In genomic region chr1:207811920-207812720, GRCh38 we compare ENCODE assay signal across 8 cellular contexts.
DNase-seq lines count a peak whose midpoint lies in the region; ATAC-seq, FAIRE-seq and TF ChIP-seq lines count a peak whose summit lies in the region.

No MANE protein-coding gene starts in this region.

- H3K9me3 ChIP-seq in SK-N-SH, result no peaks in the 10 kb centered on the region

- no peaks in the 10 kb centered on the region for H3K9me2 ChIP-seq in SK-N-SH

- H3K4me3 ChIP-seq in SK-N-SH (ENCODE audit: low read depth in 2 of 2, low read length in 1 of 2) (no peak overlapping the region), fibroblast of mammary gland (ENCODE audit: control insufficient read depth, low read depth, low read length) (no peak overlapping the region)

- no peak for TF ChIP-seq EP300 in SK-N-SH (IDR thresholded peaks at IDR 0.05; ENCODE audit: borderline replicate concordance in 1 of 2, low read depth in 1 of 2, low read length in 1 of 2)

- H2AFZ ChIP-seq in SK-N-SH (ENCODE audit: low read depth), result no peak overlapping the region

- WGBS in SK-N-SH (ENCODE audit: low lambda C conversion rate), result 97% methylated on average over 13 of the region's 16 CpGs

- H3K4me1 Mint-ChIP-seq in activated CD4-positive, alpha-beta T cell treated with anti-CD3 and anti-CD28 coated beads for 36 hours, result peaks cover 70% of the 10 kb centered on the region

- no peak overlapping the region for H3K4me2 ChIP-seq in SK-N-SH

- no peak for FAIRE-seq in urothelium cell line (lab: Jason Lieb, UNC)

- H3F3A ChIP-seq in SK-N-SH (replicated peaks; ENCODE audit: insufficient read depth), result no peaks in the 10 kb centered on the region

- TF ChIP-seq CTCF in SK-N-SH (IDR thresholded peaks at IDR 0.05) (peak; percentile 33; the same call in 1 of the 2 replicates), fibroblast of mammary gland (conservative IDR thresholded peaks at IDR 0.05; ENCODE audit: control insufficient read depth, insufficient read depth, low read depth, low read length) (peak; percentile 52)

- H3K27me3 ChIP-seq in SK-N-SH (ENCODE audit: insufficient read depth), result no peaks in the 10 kb centered on the region

- no peak overlapping the region for H3K9ac ChIP-seq in SK-N-SH

- no peak overlapping the region for H3K27ac ChIP-seq in SK-N-SH (ENCODE audit: low read depth in 2 of 2, low read length in 1 of 2)

- CTCF ChIA-PET in activated CD4-positive, alpha-beta T cell treated with anti-CD3 and anti-CD28 coated beads for 36 hours (lab: Charles Lee), result interaction anchor here (0.6 to 4.0 kb wide), 10 partner anchors 11 to 879 kb away, joined by 3 to 25 read pairs (median 6); no protein-coding TSS in a partner anchor
- CTCF ChIA-PET in SK-N-SH (lab: Yijun Ruan, JAX), result interaction anchor here (0.6 to 2.7 kb wide), 10 partner anchors 9 to 152 kb away, joined by 3 to 19 read pairs (median 4); no protein-coding TSS in a partner anchor

- no peak for DNase-seq in activated CD4-positive, alpha-beta T cell treated with anti-CD3 and anti-CD28 coated beads for 36 hours
- DNase-seq in activated CD4-positive, alpha-beta T cell treated with anti-CD3 and anti-CD28 coated beads, Interleukin-2, amount 50 U/mL, for 1 hour, result no peak
- peak; percentile 70 for DNase-seq in SK-N-SH
- peak; percentile 57 for DNase-seq in fibroblast of mammary gland (ENCODE audit: low read depth)
- peak; percentile 51 for DNase-seq in occipital lobe (lab: John Stamatoyannopoulos, UW)
- no peak for DNase-seq in urothelium cell line (ENCODE audit: low spot score)
- no peak for DNase-seq in central memory CD4-positive, alpha-beta T cell
- no peak for DNase-seq in LoVo (ENCODE audit: low spot score)

- no peaks in the 10 kb centered on the region; a peak in 1 of 4 replicates for H3K4me1 ChIP-seq in SK-N-SH (ENCODE audit: control insufficient read depth in 1 of 2, insufficient read depth in 2 of 2, low read depth in 1 of 2, low read length in 1 of 2)

- peaks cover 63% of the 10 kb centered on the region for H3K36me3 Mint-ChIP-seq in activated CD4-positive, alpha-beta T cell treated with anti-CD3 and anti-CD28 coated beads for 36 hours (ENCODE audit: low read depth)

- POLR2A ChIA-PET in activated CD4-positive, alpha-beta T cell treated with anti-CD3 and anti-CD28 coated beads for 36 hours (lab: Charles Lee), result interaction anchor here (1.3 kb wide), 1 partner anchor 10 kb away, joined by 3 read pairs; no protein-coding TSS in a partner anchor
- POLR2A ChIA-PET in SK-N-SH (lab: Yijun Ruan, JAX), result interaction anchor here (1.5 kb wide), 1 partner anchor 151 kb away, joined by 3 read pairs; no protein-coding TSS in a partner anchor

- peak overlapping the region; percentile 81 for H3K27ac Mint-ChIP-seq in activated CD4-positive, alpha-beta T cell treated with anti-CD3 and anti-CD28 coated beads for 36 hours

- no peak for ATAC-seq in activated CD4-positive, alpha-beta T cell treated with anti-CD3 and anti-CD28 coated beads for 36 hours

- no peaks in the 10 kb centered on the region for H3K9me3 Mint-ChIP-seq in activated CD4-positive, alpha-beta T cell treated with anti-CD3 and anti-CD28 coated beads for 36 hours (ENCODE audit: low read depth)

- no peaks in the 10 kb centered on the region for H4K20me1 ChIP-seq in SK-N-SH (ENCODE audit: insufficient read depth)

- H3K79me2 ChIP-seq in SK-N-SH (ENCODE audit: insufficient read depth), result no peaks in the 10 kb centered on the region

- TF ChIP-seq RAD21 in SK-N-SH (IDR thresholded peaks at IDR 0.05; ENCODE audit: low read length), result peak; percentile 39

- H3K4me3 Mint-ChIP-seq in activated CD4-positive, alpha-beta T cell treated with anti-CD3 and anti-CD28 coated beads for 36 hours, result no peak overlapping the region

- intact Hi-C loops in activated CD4-positive, alpha-beta T cell treated with anti-CD3 and anti-CD28 coated beads for 36 hours (cut with DNase I, micrococcal nuclease), result no loop called here

- peaks cover 0 to 20% of the 10 kb centered on the region in 2 experiments for H3K36me3 ChIP-seq in SK-N-SH (replicated peaks in 1 of 2; ENCODE audit: control insufficient read depth in 1 of 2, insufficient read depth in 2 of 2, low read length in 1 of 2)

- no peaks in the 10 kb centered on the region for H3K27me3 Mint-ChIP-seq in activated CD4-positive, alpha-beta T cell treated with anti-CD3 and anti-CD28 coated beads for 36 hours

TF ChIP-seq in SK-N-SH, 30 proteins besides CTCF, POLR2A, EP300 and RAD21:
- TF ChIP-seq ELF1 (IDR thresholded peaks at IDR 0.05) (no peak), ZBTB33 (IDR thresholded peaks at IDR 0.05; ENCODE audit: borderline replicate concordance, low read depth) (no peak), NFIC (IDR thresholded peaks at IDR 0.05; ENCODE audit: borderline replicate concordance) (no peak), POLR2AphosphoS5 (IDR thresholded peaks at IDR 0.05; ENCODE audit: low read depth, low read length) (no peak), EZH2phosphoT487 (IDR thresholded peaks at IDR 0.05; ENCODE audit: borderline replicate concordance, low read depth) (no peak), USF1 (IDR thresholded peaks at IDR 0.05; ENCODE audit: borderline replicate concordance, low read depth) (no peak), RCOR1 (IDR thresholded peaks at IDR 0.05; ENCODE audit: low read length) (no peak), SMC3 (IDR thresholded peaks at IDR 0.05; ENCODE audit: low read depth, low read length) (no peak)
- TF ChIP-seq, protein P1, sequence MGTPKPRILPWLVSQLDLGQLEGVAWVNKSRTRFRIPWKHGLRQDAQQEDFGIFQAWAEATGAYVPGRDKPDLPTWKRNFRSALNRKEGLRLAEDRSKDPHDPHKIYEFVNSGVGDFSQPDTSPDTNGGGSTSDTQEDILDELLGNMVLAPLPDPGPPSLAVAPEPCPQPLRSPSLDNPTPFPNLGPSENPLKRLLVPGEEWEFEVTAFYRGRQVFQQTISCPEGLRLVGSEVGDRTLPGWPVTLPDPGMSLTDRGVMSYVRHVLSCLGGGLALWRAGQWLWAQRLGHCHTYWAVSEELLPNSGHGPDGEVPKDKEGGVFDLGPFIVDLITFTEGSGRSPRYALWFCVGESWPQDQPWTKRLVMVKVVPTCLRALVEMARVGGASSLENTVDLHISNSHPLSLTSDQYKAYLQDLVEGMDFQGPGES (IDR thresholded peaks at IDR 0.05; ENCODE audit: low read depth, low read length), result no peak

Comparison
In these comparisons a context has a peak if more than half of its experiments do, and no peak if none do; other contexts are left out.
1. DNase-seq: peak in SK-N-SH (single experiment), fibroblast of mammary gland (single experiment) and occipital lobe (single experiment); none in activated CD4-positive, alpha-beta T cell treated with anti-CD3 and anti-CD28 coated beads for 36 hours (single experiment), activated CD4-positive, alpha-beta T cell treated with anti-CD3 and anti-CD28 coated beads, Interleukin-2, amount 50 U/mL, for 1 hour (single experiment), urothelium cell line (single experiment), central memory CD4-positive, alpha-beta T cell (single experiment) and LoVo (single experiment).